8 cellular contexts compared by ENCODE assay signal in the genomic region with DNA sequence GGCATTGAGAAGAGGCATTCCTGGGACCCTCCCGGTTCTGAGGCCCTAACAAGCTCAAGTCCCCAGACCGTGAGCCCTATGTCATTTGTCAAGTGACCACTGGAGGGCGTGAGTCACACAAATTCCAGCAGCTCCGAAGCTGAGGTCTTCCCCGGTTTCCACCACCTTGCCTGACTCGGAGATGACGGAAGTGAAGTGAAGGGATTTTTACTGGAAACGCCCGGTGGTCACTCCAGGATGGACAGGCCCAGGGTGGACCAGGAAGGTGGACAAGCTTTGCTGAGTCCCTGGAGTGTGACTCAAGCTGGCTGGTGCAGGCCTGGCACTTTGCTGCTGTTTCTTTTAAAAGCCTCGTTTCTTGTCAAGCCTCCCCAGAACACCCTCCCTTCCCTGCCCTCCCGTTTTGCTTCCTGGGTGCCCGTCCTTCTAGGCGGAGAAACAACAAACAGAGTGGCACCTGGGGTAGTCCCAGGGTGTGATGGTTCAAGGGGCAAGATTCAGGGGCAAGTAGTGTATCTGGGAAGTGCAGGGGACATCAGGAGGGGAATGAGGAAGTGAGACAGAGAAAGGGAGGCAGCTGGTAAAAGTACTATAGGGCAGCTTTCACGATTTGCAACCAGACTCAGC. TPM values are rescaled to one million over a fixed set of nuclear protein-coding genes. Genes with fewer than 3 reads are reported as not detected.
A peak's percentile ranks its signal among the peaks of the same experiment; 100 is the strongest.
DNase-seq lines count a peak whose midpoint lies in the region; ATAC-seq and TF ChIP-seq lines count a peak whose summit lies in the region.

No MANE protein-coding gene starts in this region.

- no peak overlapping the region for H3K27ac ChIP-seq in HEK293 (ENCODE audit: extremely low read depth, low read depth, low read length)
- H3K27ac ChIP-seq in right cardiac atrium (ENCODE audit: low read length) = no peak overlapping the region
- no peak overlapping the region for H3K27ac ChIP-seq in rectal smooth muscle tissue (ENCODE audit: low read depth, low read length)
- no peak overlapping the region for H3K27ac ChIP-seq in uterus

- TF ChIP-seq CTCF in HEK293 (tag by site-specific recombination; IDR thresholded peaks at IDR 0.05) = peak; percentile 74; the same call in 1 of the 2 replicates
- TF ChIP-seq CTCF in uterus (IDR thresholded peaks at IDR 0.05) = peak; percentile 66 to 81 (median 72)

- H3K9me3 Mint-ChIP-seq in T-cell = no peaks in the 10 kb centered on the region

- H3K4me3 ChIP-seq in HEK293 (ENCODE audit: low read depth, low read length) (peak overlapping the region; percentile 5), right cardiac atrium (ENCODE audit: low read length) (peak overlapping the region; percentile 21), rectal smooth muscle tissue (ENCODE audit: low read length) (peak overlapping the region; percentile 61), uterus (peak overlapping the region in 1 of 2 donors; percentile 24)

- no peaks in the 10 kb centered on the region for H3K36me3 Mint-ChIP-seq in T-cell

- no peak overlapping the region for H3K9ac ChIP-seq in rectal smooth muscle tissue (ENCODE audit: low read length)

- H3K4me1 Mint-ChIP-seq in T-cell = peaks cover 31 to 46% (median 41%) of the 10 kb centered on the region in 3 donors

- CTCF ChIA-PET in HEK293 (lab: Yijun Ruan, JAX) (interaction anchor here (0.6 to 15.4 kb wide), 47 partner anchors 9 to 787 kb away, joined by 3 to 327 read pairs (median 4); a partner anchor contains a TSS), T-cell (lab: Charles Lee) (interaction anchor here (0.5 to 5.3 kb wide), 21 partner anchors 9 to 906 kb away, joined by 3 to 94 read pairs (median 4); a partner anchor contains a TSS)

- H3K4me1 ChIP-seq in HEK293 (ENCODE audit: control insufficient read depth, insufficient read depth, low read length) (no peaks in the 10 kb centered on the region), right cardiac atrium (ENCODE audit: control insufficient read depth, insufficient read depth, low read length) (peaks cover 2% of the 10 kb centered on the region), rectal smooth muscle tissue (ENCODE audit: control insufficient read depth, insufficient read depth, low read length) (no peaks in the 10 kb centered on the region), uterus (no peaks in the 10 kb centered on the region)

- 2% methylated on average over 14 of the region's 14 CpGs for WGBS in right cardiac atrium

- no peak for TF ChIP-seq POLR2A in uterus (IDR thresholded peaks at IDR 0.05)

- peak overlapping the region; percentile 66 to 87 (median 78) for H3K4me3 Mint-ChIP-seq in T-cell

- H3K9me3 ChIP-seq in HEK293 (ENCODE audit: control insufficient read depth, insufficient read depth, low read depth, low read length) (no peaks in the 10 kb centered on the region), right cardiac atrium (ENCODE audit: control insufficient read depth, low read length) (no peaks in the 10 kb centered on the region), uterus (no peaks in the 10 kb centered on the region)

- H3K36me3 ChIP-seq in HEK293 (ENCODE audit: control insufficient read depth in 2 of 2, insufficient read depth in 1 of 2, low read length in 2 of 2) (no peaks in the 10 kb centered on the region), rectal smooth muscle tissue (ENCODE audit: control insufficient read depth, insufficient read depth, low read length) (no peaks in the 10 kb centered on the region), uterus (no peaks in the 10 kb centered on the region)

- H3K27me3 ChIP-seq in right cardiac atrium (ENCODE audit: control insufficient read depth, insufficient read depth) = no peaks in the 10 kb centered on the region
- H3K27me3 ChIP-seq in rectal smooth muscle tissue (ENCODE audit: control insufficient read depth, insufficient read depth, low read length) = no peaks in the 10 kb centered on the region
- no peaks in the 10 kb centered on the region for H3K27me3 ChIP-seq in uterus

- intact Hi-C loops in right cardiac atrium (cut with DNase I) = loop anchor here (5.0 to 10.0 kb wide), 4 partner anchors 72 to 449 kb away; no protein-coding TSS in a partner anchor
- intact Hi-C loops in uterus (cut with DNase I; ENCODE audit: low total_unique reads) = loop anchor here (10.0 kb wide), 1 partner anchor 69 kb away; no protein-coding TSS in a partner anchor

- DNase-seq in EH (ENCODE audit: low read depth) = peak; percentile 87
- peak; percentile 73 to 94 (median 82) for DNase-seq in NCI-H1417 (lab: John Stamatoyannopoulos, UW)
- peak; percentile 56 to 85 (median 74) for DNase-seq in T-cell
- DNase-seq in amniotic stem cell (lab: John Stamatoyannopoulos, UW) = peak; percentile 50
- DNase-seq in right cardiac atrium = peak; percentile 81 to 88 (median 84)
- DNase-seq in uterus = peak; percentile 72 to 78

- peak overlapping the region; percentile 91 to 93 for H3K27ac Mint-ChIP-seq in T-cell

- POLR2A ChIA-PET in HEK293 (lab: Yijun Ruan, JAX) (interaction anchor here (0.6 to 1.5 kb wide), 5 partner anchors 9 to 671 kb away, joined by 3 to 8 read pairs (median 4); a partner anchor contains a TSS), T-cell (lab: Charles Lee) (interaction anchor here (0.5 to 0.7 kb wide), 4 partner anchors 53 to 88 kb away, joined by 3 read pairs; a partner anchor contains a TSS)

- H3K27me3 Mint-ChIP-seq in T-cell = peaks cover 0 to 2% of the 10 kb centered on the region in 2 donors

- ATAC-seq in T-cell (replicated peaks in 1 of 4) (peak; percentile 64 to 77 (median 66)), right cardiac atrium (peak; percentile 90 to 95)

TF ChIP-seq in HEK293, 187 proteins besides CTCF, POLR2A, EP300 and RAD21 (continues in another document):
- peak; percentile 66; the same call in 1 of the 2 replicates for TF ChIP-seq ZNF660 (tag by site-specific recombination; IDR thresholded peaks at IDR 0.05)
- TF ChIP-seq ZNF23 (tag by site-specific recombination; IDR thresholded peaks at IDR 0.05; ENCODE audit: borderline replicate concordance) = no peak
- TF ChIP-seq, protein P1, sequence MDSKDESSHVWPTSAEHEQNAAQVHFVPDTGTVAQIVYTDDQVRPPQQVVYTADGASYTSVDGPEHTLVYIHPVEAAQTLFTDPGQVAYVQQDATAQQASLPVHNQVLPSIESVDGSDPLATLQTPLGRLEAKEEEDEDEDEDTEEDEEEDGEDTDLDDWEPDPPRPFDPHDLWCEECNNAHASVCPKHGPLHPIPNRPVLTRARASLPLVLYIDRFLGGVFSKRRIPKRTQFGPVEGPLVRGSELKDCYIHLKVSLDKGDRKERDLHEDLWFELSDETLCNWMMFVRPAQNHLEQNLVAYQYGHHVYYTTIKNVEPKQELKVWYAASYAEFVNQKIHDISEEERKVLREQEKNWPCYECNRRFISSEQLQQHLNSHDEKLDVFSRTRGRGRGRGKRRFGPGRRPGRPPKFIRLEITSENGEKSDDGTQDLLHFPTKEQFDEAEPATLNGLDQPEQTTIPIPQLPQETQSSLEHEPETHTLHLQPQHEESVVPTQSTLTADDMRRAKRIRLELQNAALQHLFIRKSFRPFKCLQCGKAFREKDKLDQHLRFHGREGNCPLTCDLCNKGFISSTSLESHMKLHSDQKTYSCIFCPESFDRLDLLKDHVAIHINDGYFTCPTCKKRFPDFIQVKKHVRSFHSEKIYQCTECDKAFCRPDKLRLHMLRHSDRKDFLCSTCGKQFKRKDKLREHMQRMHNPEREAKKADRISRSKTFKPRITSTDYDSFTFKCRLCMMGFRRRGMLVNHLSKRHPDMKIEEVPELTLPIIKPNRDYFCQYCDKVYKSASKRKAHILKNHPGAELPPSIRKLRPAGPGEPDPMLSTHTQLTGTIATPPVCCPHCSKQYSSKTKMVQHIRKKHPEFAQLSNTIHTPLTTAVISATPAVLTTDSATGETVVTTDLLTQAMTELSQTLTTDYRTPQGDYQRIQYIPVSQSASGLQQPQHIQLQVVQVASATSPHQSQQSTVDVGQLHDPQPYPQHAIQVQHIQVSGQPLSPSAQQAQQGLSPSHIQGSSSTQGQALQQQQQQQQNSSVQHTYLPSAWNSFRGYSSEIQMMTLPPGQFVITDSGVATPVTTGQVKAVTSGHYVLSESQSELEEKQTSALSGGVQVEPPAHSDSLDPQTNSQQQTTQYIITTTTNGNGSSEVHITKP (tag by site-specific recombination; IDR thresholded peaks at IDR 0.05) = peak; percentile 70
- no peak for TF ChIP-seq ZNF341 (tag by site-specific recombination; IDR thresholded peaks at IDR 0.05; ENCODE audit: low read depth)
- no peak for TF ChIP-seq HOXA7 (CRISPR knock-in tag; IDR thresholded peaks at IDR 0.05; ENCODE audit: borderline replicate concordance)
- TF ChIP-seq, protein P2, sequence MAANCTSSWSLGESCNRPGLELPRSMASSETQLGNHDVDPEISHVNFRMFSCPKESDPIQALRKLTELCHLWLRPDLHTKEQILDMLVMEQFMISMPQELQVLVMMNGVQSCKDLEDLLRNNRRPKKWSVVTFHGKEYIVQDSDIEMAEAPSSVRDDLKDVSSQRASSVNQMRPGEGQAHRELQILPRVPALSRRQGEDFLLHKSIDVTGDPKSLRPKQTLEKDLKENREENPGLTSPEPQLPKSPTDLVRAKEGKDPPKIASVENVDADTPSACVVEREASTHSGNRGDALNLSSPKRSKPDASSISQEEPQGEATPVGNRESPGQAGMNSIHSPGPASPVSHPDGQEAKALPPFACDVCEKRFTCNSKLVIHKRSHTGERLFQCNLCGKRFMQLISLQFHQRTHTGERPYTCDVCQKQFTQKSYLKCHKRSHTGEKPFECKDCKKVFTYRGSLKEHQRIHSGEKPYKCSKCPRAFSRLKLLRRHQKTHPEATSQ (tag by site-specific recombination; IDR thresholded peaks at IDR 0.05) = no peak
- no peak for TF ChIP-seq ZNF404 (tag by site-specific recombination; IDR thresholded peaks at IDR 0.05)
- TF ChIP-seq, protein P3, sequence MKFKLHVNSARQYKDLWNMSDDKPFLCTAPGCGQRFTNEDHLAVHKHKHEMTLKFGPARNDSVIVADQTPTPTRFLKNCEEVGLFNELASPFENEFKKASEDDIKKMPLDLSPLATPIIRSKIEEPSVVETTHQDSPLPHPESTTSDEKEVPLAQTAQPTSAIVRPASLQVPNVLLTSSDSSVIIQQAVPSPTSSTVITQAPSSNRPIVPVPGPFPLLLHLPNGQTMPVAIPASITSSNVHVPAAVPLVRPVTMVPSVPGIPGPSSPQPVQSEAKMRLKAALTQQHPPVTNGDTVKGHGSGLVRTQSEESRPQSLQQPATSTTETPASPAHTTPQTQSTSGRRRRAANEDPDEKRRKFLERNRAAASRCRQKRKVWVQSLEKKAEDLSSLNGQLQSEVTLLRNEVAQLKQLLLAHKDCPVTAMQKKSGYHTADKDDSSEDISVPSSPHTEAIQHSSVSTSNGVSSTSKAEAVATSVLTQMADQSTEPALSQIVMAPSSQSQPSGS (tag by site-specific recombination; IDR thresholded peaks at IDR 0.05; ENCODE audit: low read depth) = no peak
- peak; percentile 41; the same call in 1 of the 2 replicates for TF ChIP-seq PRDM1 (tag by site-specific recombination; IDR thresholded peaks at IDR 0.05)
- TF ChIP-seq ZNF629 (tag by site-specific recombination; IDR thresholded peaks at IDR 0.05) = peak; percentile 19; the same call in 1 of the 2 replicates
- TF ChIP-seq ZFP3 (tag by site-specific recombination; IDR thresholded peaks at IDR 0.05; ENCODE audit: low read depth) = no peak

RNA-seq across cellular contexts. Expression of a gene that starts 5.3 kb away (rescaled TPM):
- under 1 TPM; 0.07 to 0.10 (median 0.09) TPM for total RNA-seq in T-cell
- under 1 TPM in 2 of 4 donors, not detected in 2; 0.08 to 0.09 TPM for total RNA-seq in right cardiac atrium
- polyA plus RNA-seq in right cardiac atrium = 0.02 TPM
- 1 to 10 TPM in 1 of 4 donors, under 1 TPM in 2, not detected in 1; 0.09 to 2.8 (median 0.62) TPM for total RNA-seq in uterus
